ENCODE assay signal across 13 cellular contexts in genomic region chr6:21522773-21523490, GRCh38.
DNase-seq lines count a peak whose midpoint lies in the region; ATAC-seq, FAIRE-seq and TF ChIP-seq lines count a peak whose summit lies in the region.
"Had no signal": no experiment of that assay in that cellular context is flagged by ENCODE, and none has a peak within 500 bp of the region (broad histone marks: within the 10 kb centered on the region; RNA-seq: fewer than 3 reads in every experiment).

No MANE protein-coding gene starts in this region.

- no peaks in the 10 kb centered on the region for H3K9me3 Mint-ChIP-seq in CD14-positive monocyte
- H3K9me3 Mint-ChIP-seq: activated T-helper 2 cell treated with anti-CD3 and anti-CD28 coated beads, Interferon-gamma antibody, Interleukin-2, Interleukin-4, amounts not matched to agents 10 μg/mL and 5 μg/mL and 100 μg/mL, durations not matched to agents 14 hours and 24 hours and 36 hours had no signal

- ATAC-seq in Panc1 = peak; percentile 78

- H3K36me3 Mint-ChIP-seq in CD14-positive monocyte = no peaks in the 10 kb centered on the region

- CTCF ChIA-PET in Panc1 (lab: Charles Lee) = interaction anchor here (0.5 kb wide), 2 partner anchors 66 to 1217 kb away, joined by 4 to 7 read pairs; no protein-coding TSS in a partner anchor

- no peak overlapping the region for H3K27ac Mint-ChIP-seq in CD14-positive monocyte
- H3K27ac Mint-ChIP-seq: activated T-helper 2 cell treated with anti-CD3 and anti-CD28 coated beads, Interferon-gamma antibody, Interleukin-2, Interleukin-4, amounts not matched to agents 10 μg/mL and 5 μg/mL and 100 μg/mL, durations not matched to agents 14 hours and 24 hours and 36 hours had no signal

- no peak for FAIRE-seq in D721Med (lab: Jason Lieb, UNC)
- FAIRE-seq: HTR-8/SVneo had no signal

- BruUV-seq in Panc1 (replicated peaks; lab: Mats Ljungman, UMichigan) = no TSS peak

- no peak overlapping the region for H3K4me3 Mint-ChIP-seq in CD14-positive monocyte

- in situ Hi-C loops in Panc1 (cut with HindIII; ENCODE audit: low pct_unique_long_range_greater_than_20kb, low sequenced_read_pairs) = no loop called here

- POLR2A ChIA-PET in Panc1 (lab: Charles Lee) = interaction anchor here (0.7 kb wide), 1 partner anchor 12 kb away, joined by 6 read pairs; no protein-coding TSS in a partner anchor

- H3K4me1 Mint-ChIP-seq in CD14-positive monocyte = no peaks in the 10 kb centered on the region

- TF ChIP-seq CTCF in D721Med (IDR thresholded peaks at IDR 0.05; ENCODE audit: insufficient read depth, missing control alignments) (peak; percentile 16), Panc1 (IDR thresholded peaks at IDR 0.05) (peak; percentile 41), ascending aorta (IDR thresholded peaks at IDR 0.05) (no peak), CD14-positive monocyte (IDR thresholded peaks at IDR 0.05) (no peak)

- H3K4me3 ChIP-seq in Panc1 (ENCODE audit: low read depth in 2 of 2, low read length in 2 of 2) (no peak overlapping the region; a peak in 1 of 4 replicates), ascending aorta (no peak overlapping the region)
- H3K4me3 ChIP-seq: PC-9 had no signal

- H3K27me3 Mint-ChIP-seq in CD14-positive monocyte (ENCODE audit: low read depth in 3 of 3) = peaks cover 1 to 4% (median 2%) of the 10 kb centered on the region in 3 donors

- intact Hi-C loops in Panc1 (cut with micrococcal nuclease; ENCODE audit: unreplicated experiment) = no loop called here
- intact Hi-C loops in ascending aorta (cut with DNase I) = no loop called here
- intact Hi-C loops in CD14-positive monocyte (cut with micrococcal nuclease) = no loop called here

- no peaks in the 10 kb centered on the region for H3K36me3 ChIP-seq in Panc1 (ENCODE audit: control insufficient read depth, insufficient read depth, low read length)
- H3K36me3 ChIP-seq in ascending aorta = no peaks in the 10 kb centered on the region

- H3K9me3 ChIP-seq in Panc1 (ENCODE audit: control insufficient read depth, insufficient read depth, low read depth, low read length) = no peaks in the 10 kb centered on the region
- no peaks in the 10 kb centered on the region for H3K9me3 ChIP-seq in ascending aorta

- H3K4me1 ChIP-seq in Panc1 (ENCODE audit: control insufficient read depth, insufficient read depth, low read length) (no peaks in the 10 kb centered on the region), ascending aorta (no peaks in the 10 kb centered on the region)

- DNase-seq in D721Med (ENCODE audit: insufficient read length, low spot score) (no peak), HT-29 (ENCODE audit: low spot score) (peak; percentile 30), Panc1 (ENCODE audit: low read depth, low spot score) (no peak), iPS-NIHi7 (ENCODE audit: extremely low spot score) (peak; percentile 63), dedifferentiated amniotic fluid mesenchymal stem cell (ENCODE audit: extremely low spot score) (no peak), ascending aorta (ENCODE audit: low spot score in 2 of 2) (no peak), CD14-positive monocyte (ENCODE audit: low spot score) (no peak)
- no peak for DNase-seq in stimulated activated CD8-positive, alpha-beta memory T cell treated with anti-CD3 and anti-CD28 coated beads, Interleukin-4, amount 100 ng/mL, for 48 hours
- DNase-seq: activated CD4-positive, CD25-positive, alpha-beta regulatory T cell; PC-9; stimulated activated CD4-positive, alpha-beta T cell treated with anti-CD3 and anti-CD28 coated beads, Interleukin-2, amount 100 ng/mL, for 24 hours had no signal

- H3K27ac ChIP-seq in Panc1 (ENCODE audit: low read length) = no peak overlapping the region
- H3K27ac ChIP-seq in ascending aorta = no peak overlapping the region
- H3K27ac ChIP-seq: PC-9 had no signal

- H3K27me3 ChIP-seq in Panc1 (ENCODE audit: control insufficient read depth, insufficient read depth, low read length) (peaks cover 10% of the 10 kb centered on the region), ascending aorta (no peaks in the 10 kb centered on the region)

Comparison
In these comparisons a context has a peak if more than half of its experiments do, and no peak if none do; other contexts are left out.
1. DNase-seq: peak in HT-29 (single experiment) and iPS-NIHi7 (single experiment); none in D721Med (single experiment), Panc1 (single experiment), dedifferentiated amniotic fluid mesenchymal stem cell (single experiment), ascending aorta (0 of 2), stimulated activated CD8-positive, alpha-beta memory T cell treated with anti-CD3 and anti-CD28 coated beads, Interleukin-4, amount 100 ng/mL, for 48 hours (single experiment) and CD14-positive monocyte (single experiment).
2. CTCF ChIP-seq: peak in D721Med (single experiment) and Panc1 (single experiment); none in ascending aorta (0 of 3) and CD14-positive monocyte (single experiment).